In genomic region chr10:21534611-21535493, GRCh38 we compare ENCODE assay signal across 8 cellular contexts.
A peak's percentile ranks its signal among the peaks of the same experiment; 100 is the strongest.
DNase-seq lines count a peak whose midpoint lies in the region; ATAC-seq and TF ChIP-seq lines count a peak whose summit lies in the region.

No MANE protein-coding gene starts in this region.

- no peak for TF ChIP-seq CTCF in AG10803 (conservative IDR thresholded peaks at IDR 0.05; ENCODE audit: low read length)

- peak overlapping the region; percentile 77 for H3K4me3 ChIP-seq in AG10803 (ENCODE audit: low read length)

- H3K27ac ChIP-seq in cingulate gyrus (ENCODE audit: low read depth, low read length), result peak overlapping the region; percentile 47

- no peak for DNase-seq in AG10803 (ENCODE audit: low read depth)
- peak; percentile 11 for DNase-seq in KG1 (lab: John Stamatoyannopoulos, UW)
- DNase-seq in left kidney (ENCODE audit: low read depth, low spot score), result peak; percentile 88
- peak; percentile 57 for DNase-seq in stimulated activated CD4-positive, alpha-beta T cell treated with anti-CD3 and anti-CD28 coated beads, Interleukin-4, amount 100 ng/mL, for 24 hours

- ATAC-seq in GM18909 (IDR thresholded peaks at IDR 0.05; ENCODE audit: poor library complexity, unreplicated experiment) (peak; percentile 22), HG03280 (IDR thresholded peaks at IDR 0.05; ENCODE audit: unreplicated experiment) (no peak)
- ATAC-seq in activated CD4-positive, CD25-positive, alpha-beta regulatory T cell treated with anti-CD3 and anti-CD28 coated beads, Interleukin-2, amount 50 U/mL, for 24 hours, result peak; percentile 30 to 31
